Comparison of ENCODE assay signal across 7 cellular contexts in genomic region chr3:186259612-186260383, GRCh38.
A peak's percentile ranks its signal among the peaks of the same experiment; 100 is the strongest.
DNase-seq lines count a peak whose midpoint lies in the region; ATAC-seq and TF ChIP-seq lines count a peak whose summit lies in the region.

No MANE protein-coding gene starts in this region.

- ATAC-seq in HG02571 (IDR thresholded peaks at IDR 0.05; ENCODE audit: unreplicated experiment), result peak; percentile 57

- peak overlapping the region; percentile 5 for H3K4me3 ChIP-seq in brain microvascular endothelial cell (ENCODE audit: low read depth, low read length)

- CTCF ChIA-PET in GM10248 (lab: Yijun Ruan, JAX), result interaction anchor here (0.6 to 11.8 kb wide), 52 partner anchors 8 to 356 kb away, joined by 3 to 356 read pairs (median 4); partner anchors contain the start of gene CRYGS

- no peak overlapping the region for H3K27ac ChIP-seq in VCaP
- peak overlapping the region; percentile 89 for H3K27ac ChIP-seq in brain microvascular endothelial cell

- peak; percentile 86 for DNase-seq in GM10248 (ENCODE audit: extremely low spot score)
- peak; percentile 30 for DNase-seq in NCI-H1694 (lab: John Stamatoyannopoulos, UW)
- DNase-seq in brain microvascular endothelial cell, result peak; percentile 86
- DNase-seq in iris pigment epithelial cell (ENCODE audit: low read depth), result peak; percentile 91
- DNase-seq in stimulated activated CD4-positive, alpha-beta T cell treated with anti-CD3 and anti-CD28 coated beads, Interleukin-1b, Interleukin-23, amount 100 ng/mL, for 24 hours (ENCODE audit: low read depth in 4 of 4, low spot score in 1 of 4), result peak; percentile 21 to 59 (median 32)

- in situ Hi-C loops in brain microvascular endothelial cell (cut with HindIII; ENCODE audit: low pct_ligation_motif_present, low sequenced_read_pairs), result no loop called here

- H3K27me3 ChIP-seq in brain microvascular endothelial cell (replicated peaks), result no peaks in the 10 kb centered on the region

- H3K36me3 ChIP-seq in brain microvascular endothelial cell (replicated peaks), result no peaks in the 10 kb centered on the region

- POLR2A ChIA-PET in GM10248 (lab: Yijun Ruan, JAX), result interaction anchor here (0.6 kb wide), 2 partner anchors 41 to 528 kb away, joined by 4 to 8 read pairs; no protein-coding TSS in a partner anchor

- peak; percentile 97 for TF ChIP-seq CTCF in GM10248 (IDR thresholded peaks at IDR 0.05; ENCODE audit: control extremely low read depth, extremely low read depth, low read depth, missing control alignments)
- TF ChIP-seq CTCF in VCaP (conservative IDR thresholded peaks at IDR 0.05), result peak; percentile 96
- TF ChIP-seq CTCF in brain microvascular endothelial cell (IDR thresholded peaks at IDR 0.05; ENCODE audit: low read depth, low read length, missing control alignments), result peak; percentile 98

Comparison
In these comparisons a context has a peak if more than half of its experiments do, and no peak if none do; other contexts are left out.
1. DNase-seq: peak in every context shown above with its lines; median percentile 91 in iris pigment epithelial cell; 86 in GM10248; 86 in brain microvascular endothelial cell; 32 in stimulated activated CD4-positive, alpha-beta T cell treated with anti-CD3 and anti-CD28 coated beads, Interleukin-1b, Interleukin-23, amount 100 ng/mL, for 24 hours; 30 in NCI-H1694.